Comparison of ENCODE assay signal across 3 cellular contexts in genomic region chr4:112357453-112357852, GRCh38.
"Had no signal": no experiment of that assay in that cellular context is flagged by ENCODE, and none has a peak within 500 bp of the region (broad histone marks: within the 10 kb centered on the region; RNA-seq: fewer than 3 reads in every experiment).

No MANE protein-coding gene starts in this region.

- ATAC-seq: GM12878 had no signal

- DNase-seq: GDM1, GF-D8 had no signal

- H3K4me3 ChIP-seq: GM12878 had no signal
